Comparison of ENCODE assay signal across 1 cellular context in the genomic region with DNA sequence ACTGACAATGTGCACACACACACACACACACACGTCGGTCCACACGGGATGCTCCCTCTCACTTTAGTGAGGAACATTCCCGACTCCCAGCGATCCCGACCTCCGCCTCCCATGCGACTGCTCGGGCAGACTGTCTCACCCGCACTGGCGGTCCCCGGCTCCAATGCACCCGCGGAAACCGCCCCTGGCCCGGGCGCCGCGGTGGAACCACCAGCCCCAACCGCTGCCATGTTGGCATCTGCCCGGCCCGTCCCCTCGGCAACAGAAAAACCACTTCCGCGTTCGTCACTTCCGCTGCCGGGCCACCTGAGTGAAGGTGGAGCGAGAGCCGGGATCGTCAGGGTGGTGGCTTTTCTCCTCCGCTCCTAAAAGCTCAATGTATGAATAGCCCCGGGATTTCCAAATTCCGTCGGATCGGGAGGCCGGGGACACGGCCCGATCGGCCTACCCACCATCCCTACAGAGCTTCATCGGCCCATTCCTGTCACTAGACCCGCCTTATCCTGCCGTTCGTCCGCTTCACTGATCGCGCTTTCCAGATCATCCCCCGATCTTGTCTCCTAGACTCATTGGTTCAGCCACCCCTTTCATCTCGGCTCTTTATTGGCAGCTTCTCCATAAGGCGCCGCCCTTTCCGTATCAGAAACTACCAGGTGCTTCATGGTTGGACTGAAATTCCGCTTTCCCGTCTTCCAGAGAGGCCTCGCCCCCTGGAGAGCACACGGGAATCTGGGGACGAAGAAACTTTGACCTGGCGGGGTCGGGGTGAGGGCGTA.
A peak's percentile ranks its signal among the peaks of the same experiment; 100 is the strongest.
TF ChIP-seq lines count a peak whose summit lies in the region.

SLC35A2 (minus strand) TSS at position 240 of the 776 bp plus-strand sequence; CDS start at position 230, 10 bp downstream.

TF ChIP-seq in SK-N-SH, 30 proteins besides CTCF, POLR2A, EP300 and RAD21 (continued from another document):
- no peak for TF ChIP-seq USF2 (IDR thresholded peaks at IDR 0.05; ENCODE audit: borderline replicate concordance, low read depth, low read length)
- peak; percentile 25 for TF ChIP-seq CHD2 (IDR thresholded peaks at IDR 0.05; ENCODE audit: low read length, partially characterized antibody)
- TF ChIP-seq ZBTB33 (IDR thresholded peaks at IDR 0.05; ENCODE audit: borderline replicate concordance, low read depth), result 0 out of 2 replicates have a peak, but pooled peaks have one; percentile 43
- no peak; the same call in 1 of the 2 replicates for TF ChIP-seq JUND (IDR thresholded peaks at IDR 0.05)
- TF ChIP-seq TCF12 (IDR thresholded peaks at IDR 0.05), result peak; percentile 25; the same call in 1 of the 2 replicates
- TF ChIP-seq FOXM1 (IDR thresholded peaks at IDR 0.05; ENCODE audit: low read depth), result no peak
- TF ChIP-seq ELF1 (IDR thresholded peaks at IDR 0.05), result peak; percentile 97
- TF ChIP-seq TAF1 (IDR thresholded peaks at IDR 0.05; ENCODE audit: borderline replicate concordance, low read depth, low read length), result no peak; the same call in 1 of the 2 replicates
- peak; percentile 85; the same call in 1 of the 2 replicates for TF ChIP-seq MXI1 (IDR thresholded peaks at IDR 0.05; ENCODE audit: low read depth, low read length)
- TF ChIP-seq, protein P1, sequence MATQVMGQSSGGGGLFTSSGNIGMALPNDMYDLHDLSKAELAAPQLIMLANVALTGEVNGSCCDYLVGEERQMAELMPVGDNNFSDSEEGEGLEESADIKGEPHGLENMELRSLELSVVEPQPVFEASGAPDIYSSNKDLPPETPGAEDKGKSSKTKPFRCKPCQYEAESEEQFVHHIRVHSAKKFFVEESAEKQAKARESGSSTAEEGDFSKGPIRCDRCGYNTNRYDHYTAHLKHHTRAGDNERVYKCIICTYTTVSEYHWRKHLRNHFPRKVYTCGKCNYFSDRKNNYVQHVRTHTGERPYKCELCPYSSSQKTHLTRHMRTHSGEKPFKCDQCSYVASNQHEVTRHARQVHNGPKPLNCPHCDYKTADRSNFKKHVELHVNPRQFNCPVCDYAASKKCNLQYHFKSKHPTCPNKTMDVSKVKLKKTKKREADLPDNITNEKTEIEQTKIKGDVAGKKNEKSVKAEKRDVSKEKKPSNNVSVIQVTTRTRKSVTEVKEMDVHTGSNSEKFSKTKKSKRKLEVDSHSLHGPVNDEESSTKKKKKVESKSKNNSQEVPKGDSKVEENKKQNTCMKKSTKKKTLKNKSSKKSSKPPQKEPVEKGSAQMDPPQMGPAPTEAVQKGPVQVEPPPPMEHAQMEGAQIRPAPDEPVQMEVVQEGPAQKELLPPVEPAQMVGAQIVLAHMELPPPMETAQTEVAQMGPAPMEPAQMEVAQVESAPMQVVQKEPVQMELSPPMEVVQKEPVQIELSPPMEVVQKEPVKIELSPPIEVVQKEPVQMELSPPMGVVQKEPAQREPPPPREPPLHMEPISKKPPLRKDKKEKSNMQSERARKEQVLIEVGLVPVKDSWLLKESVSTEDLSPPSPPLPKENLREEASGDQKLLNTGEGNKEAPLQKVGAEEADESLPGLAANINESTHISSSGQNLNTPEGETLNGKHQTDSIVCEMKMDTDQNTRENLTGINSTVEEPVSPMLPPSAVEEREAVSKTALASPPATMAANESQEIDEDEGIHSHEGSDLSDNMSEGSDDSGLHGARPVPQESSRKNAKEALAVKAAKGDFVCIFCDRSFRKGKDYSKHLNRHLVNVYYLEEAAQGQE (IDR thresholded peaks at IDR 0.05; ENCODE audit: low read depth, low read length), result no peak
- TF ChIP-seq SIN3A (IDR thresholded peaks at IDR 0.05; ENCODE audit: borderline replicate concordance, low read depth, low read length), result peak; percentile 64
- no peak for TF ChIP-seq NRF1 (IDR thresholded peaks at IDR 0.05; ENCODE audit: low read depth, low read length)
- TF ChIP-seq GATA2 (CRISPR knock-in tag; IDR thresholded peaks at IDR 0.05), result peak; percentile 69
TF ChIP-seq in SK-N-SH: peak in this region for 12.
